ENCODE assay signal across 17 cellular contexts in genomic region chr6:105745464-105746129, GRCh38.
DNase-seq lines count a peak whose midpoint lies in the region; ATAC-seq and TF ChIP-seq lines count a peak whose summit lies in the region.
"Had no signal": no experiment of that assay in that cellular context is flagged by ENCODE, and none has a peak within 500 bp of the region (broad histone marks: within the 10 kb centered on the region; RNA-seq: fewer than 3 reads in every experiment).

No MANE protein-coding gene starts in this region.

- TF ChIP-seq CTCF in GM20000 (IDR thresholded peaks at IDR 0.05; ENCODE audit: extremely low read depth, missing control alignments): no peak

- no peaks in the 10 kb centered on the region for H3K9me3 Mint-ChIP-seq in dendritic cell treated with granulocyte-macrophage colony-stimulating factor and Interleukin-4, amounts not matched to agents 40 ng/mL and 50 ng/mL, for 4 days
- H3K9me3 Mint-ChIP-seq: activated naive CD4-positive, alpha-beta T cell treated with anti-CD3 and anti-CD28 coated beads, Interleukin-2, amount 50 U/mL, for 72 hours; nephron; stimulated activated naive CD8-positive, alpha-beta T cell treated with anti-CD3 and anti-CD28 coated beads, Interleukin-15, Interleukin-2, amounts not matched to agents 100 ng/mL and 50 ng/mL, for 24 hours had no signal

- peaks cover 1% of the 10 kb centered on the region for H3K27me3 Mint-ChIP-seq in dendritic cell treated with granulocyte-macrophage colony-stimulating factor and Interleukin-4, amounts not matched to agents 40 ng/mL and 50 ng/mL, for 4 days

- peaks cover 35% of the 10 kb centered on the region for H3K4me1 Mint-ChIP-seq in dendritic cell treated with granulocyte-macrophage colony-stimulating factor and Interleukin-4, amounts not matched to agents 40 ng/mL and 50 ng/mL, for 4 days (ENCODE audit: low read depth)
- H3K4me1 Mint-ChIP-seq: nephron had no signal

- ATAC-seq in GM18508 (IDR thresholded peaks at IDR 0.05; ENCODE audit: insufficient read depth, unreplicated experiment) (peak; percentile 35), GM21619 (IDR thresholded peaks at IDR 0.05; ENCODE audit: unreplicated experiment) (peak; percentile 44), HG03439 (IDR thresholded peaks at IDR 0.05; ENCODE audit: unreplicated experiment) (peak; percentile 40), HG03342 (IDR thresholded peaks at IDR 0.05; ENCODE audit: unreplicated experiment) (no peak)
- no peak for ATAC-seq in activated CD4-positive, CD25-positive, alpha-beta regulatory T cell treated with anti-CD3 and anti-CD28 coated beads, Interleukin-2, amount 50 U/mL, for 24 hours

- peak overlapping the region; percentile 9 for H3K27ac Mint-ChIP-seq in dendritic cell treated with granulocyte-macrophage colony-stimulating factor and Interleukin-4, amounts not matched to agents 40 ng/mL and 50 ng/mL, for 4 days
- H3K27ac Mint-ChIP-seq: nephron; stimulated activated naive CD8-positive, alpha-beta T cell treated with anti-CD3 and anti-CD28 coated beads, Interleukin-15, Interleukin-2, amounts not matched to agents 100 ng/mL and 50 ng/mL, for 24 hours had no signal

- intact Hi-C loops in dendritic cell treated with granulocyte-macrophage colony-stimulating factor and Interleukin-4, amounts not matched to agents 40 ng/mL and 50 ng/mL, for 4 days (cut with micrococcal nuclease): no loop called here

- no peak for DNase-seq in GM20000 (ENCODE audit: low spot score)
- no peak for DNase-seq in kidney glomerular epithelial cell (lab: John Stamatoyannopoulos, UW)
- DNase-seq: effector memory CD4-positive, alpha-beta T cell; glutamatergic neuron; NCI-H1092 treated with DMSO at 0.1 percent for 48 hours; NCI-H510A treated with DMSO at 0.1 percent for 48 hours; stimulated activated CD4-positive, alpha-beta T cell treated with anti-CD3 and anti-CD28 coated beads, Interleukin-2, amount 100 ng/mL, for 24 hours; transverse colon had no signal

- no peaks in the 10 kb centered on the region for H3K36me3 Mint-ChIP-seq in dendritic cell treated with granulocyte-macrophage colony-stimulating factor and Interleukin-4, amounts not matched to agents 40 ng/mL and 50 ng/mL, for 4 days (ENCODE audit: low read depth)
- H3K36me3 Mint-ChIP-seq: activated naive CD4-positive, alpha-beta T cell treated with anti-CD3 and anti-CD28 coated beads, Interleukin-2, amount 50 U/mL, for 72 hours had no signal

- H3K4me3 Mint-ChIP-seq in dendritic cell treated with granulocyte-macrophage colony-stimulating factor and Interleukin-4, amounts not matched to agents 40 ng/mL and 50 ng/mL, for 4 days: no peak overlapping the region
- H3K4me3 Mint-ChIP-seq: nephron; stimulated activated naive CD8-positive, alpha-beta T cell treated with anti-CD3 and anti-CD28 coated beads, Interleukin-15, Interleukin-2, amounts not matched to agents 100 ng/mL and 50 ng/mL, for 24 hours had no signal

Comparison
In these comparisons a context has a peak if more than half of its experiments do, and no peak if none do; other contexts are left out.
1. ATAC-seq: peak in GM18508 (single experiment), GM21619 (single experiment) and HG03439 (single experiment); none in HG03342 (single experiment) and activated CD4-positive, CD25-positive, alpha-beta regulatory T cell treated with anti-CD3 and anti-CD28 coated beads, Interleukin-2, amount 50 U/mL, for 24 hours (0 of 2).